Comparison of ENCODE assay signal across 17 cellular contexts in genomic region chr2:230129343-230129742, GRCh38.
DNase-seq lines count a peak whose midpoint lies in the region; ATAC-seq and TF ChIP-seq lines count a peak whose summit lies in the region.
"Had no signal": no experiment of that assay in that cellular context is flagged by ENCODE, and none has a peak within 500 bp of the region (broad histone marks: within the 10 kb centered on the region; RNA-seq: fewer than 3 reads in every experiment).

No MANE protein-coding gene starts in this region.

- no peak for DNase-seq in left ventricle myocardium inferior
- DNase-seq in Right ventricle myocardium superior = no peak
- DNase-seq in colonic mucosa = no peak
- no peak for DNase-seq in upper lobe of right lung
- DNase-seq in activated CD4-positive, alpha-beta T cell treated with anti-CD3 and anti-CD28 coated beads, Interleukin-2, amount 50 U/mL, for 48 hours = no peak
- DNase-seq in CD8-positive, alpha-beta T cell = no peak
- DNase-seq: activated naive CD4-positive, alpha-beta T cell; endodermal cell; NCI-H1417 treated with DMSO at 0.1 percent for 48 hours; NCI-H446; PC-3; stimulated activated naive CD8-positive, alpha-beta T cell treated with anti-CD3 and anti-CD28 coated beads, Interleukin-15, Interleukin-2, amounts not matched to agents 100 U/mL and 50 U/mL, for 24 hours; T-helper 1 cell had no signal

- peak overlapping the region; percentile 13 for H3K4me3 ChIP-seq in left ventricle myocardium inferior
- H3K4me3 ChIP-seq in colonic mucosa = no peak overlapping the region
- H3K4me3 ChIP-seq in mucosa of rectum (ENCODE audit: low read length in 2 of 2) = no peak overlapping the region
- H3K4me3 ChIP-seq in upper lobe of right lung = no peak overlapping the region
- H3K4me3 ChIP-seq in CD8-positive, alpha-beta T cell (ENCODE audit: low read depth, low read length) = no peak overlapping the region
- H3K4me3 ChIP-seq: smooth muscle cell had no signal

- H3K9me3 Mint-ChIP-seq in CD8-positive, alpha-beta T cell = no peaks in the 10 kb centered on the region
- H3K9me3 Mint-ChIP-seq: endodermal cell had no signal

- peaks cover 28% of the 10 kb centered on the region for H3K9me3 ChIP-seq in left ventricle myocardium inferior (replicated peaks)
- no peaks in the 10 kb centered on the region for H3K9me3 ChIP-seq in colonic mucosa
- peaks cover 0 to 2% of the 10 kb centered on the region in 2 donors for H3K9me3 ChIP-seq in mucosa of rectum (ENCODE audit: control insufficient read depth in 2 of 2, low read length in 2 of 2)
- no peaks in the 10 kb centered on the region for H3K9me3 ChIP-seq in upper lobe of right lung
- peaks cover 7% of the 10 kb centered on the region for H3K9me3 ChIP-seq in CD8-positive, alpha-beta T cell (ENCODE audit: low read length)

- ATAC-seq in Right ventricle myocardium superior (ENCODE audit: poor library complexity) = no peak
- no peak for ATAC-seq in upper lobe of right lung
- no peak for ATAC-seq in GM21737 (IDR thresholded peaks at IDR 0.05; ENCODE audit: unreplicated experiment)
- ATAC-seq in CD8-positive, alpha-beta T cell = no peak
- ATAC-seq: PC-3; stimulated activated naive CD8-positive, alpha-beta T cell treated with anti-CD3 and anti-CD28 coated beads, Interleukin-15, Interleukin-2, amounts not matched to agents 100 U/mL and 50 U/mL, for 24 hours had no signal

- intact Hi-C loops in left ventricle myocardium inferior (cut with micrococcal nuclease) (loop anchor here (10.0 kb wide), 1 partner anchor 55 kb away; no protein-coding TSS in a partner anchor), Right ventricle myocardium superior (cut with DNase I) (no loop called here), colonic mucosa (cut with DNase I) (no loop called here), upper lobe of right lung (cut with DNase I) (no loop called here)
- intact Hi-C loops in CD8-positive, alpha-beta T cell (cut with DNase I, micrococcal nuclease) = no loop called here

- H3K9ac ChIP-seq in colonic mucosa (ENCODE audit: low read depth in 2 of 2, low read length in 2 of 2) (no peak overlapping the region), mucosa of rectum (ENCODE audit: low read depth in 1 of 2, low read length in 2 of 2) (no peak overlapping the region)

- CTCF ChIA-PET in CD8-positive, alpha-beta T cell (lab: Charles Lee) = no interaction called here

- H3K4me3 Mint-ChIP-seq in CD8-positive, alpha-beta T cell = no peak overlapping the region
- H3K4me3 Mint-ChIP-seq: endodermal cell, IgD-negative memory B cell had no signal

- H3K36me3 Mint-ChIP-seq in CD8-positive, alpha-beta T cell = no peaks in the 10 kb centered on the region
- H3K36me3 Mint-ChIP-seq: IgD-negative memory B cell had no signal

- H3K36me3 ChIP-seq in left ventricle myocardium inferior = no peaks in the 10 kb centered on the region
- H3K36me3 ChIP-seq in colonic mucosa = no peaks in the 10 kb centered on the region
- no peaks in the 10 kb centered on the region for H3K36me3 ChIP-seq in mucosa of rectum (ENCODE audit: control insufficient read depth in 2 of 2, insufficient read depth in 2 of 2, low read length in 2 of 2)
- no peaks in the 10 kb centered on the region for H3K36me3 ChIP-seq in upper lobe of right lung
- H3K36me3 ChIP-seq in CD8-positive, alpha-beta T cell (ENCODE audit: insufficient read depth, low read length) = no peaks in the 10 kb centered on the region

- POLR2A ChIA-PET in CD8-positive, alpha-beta T cell (lab: Charles Lee) = no interaction called here

- no peaks in the 10 kb centered on the region for H3K27me3 Mint-ChIP-seq in CD8-positive, alpha-beta T cell (ENCODE audit: low read depth)
- H3K27me3 Mint-ChIP-seq: IgD-negative memory B cell had no signal

- peak overlapping the region; percentile 88 for H3K27ac ChIP-seq in left ventricle myocardium inferior (replicated peaks)
- H3K27ac ChIP-seq in colonic mucosa = peak overlapping the region; percentile 58
- H3K27ac ChIP-seq in mucosa of rectum (ENCODE audit: low read depth in 2 of 2, low read length in 2 of 2) = peak overlapping the region; percentile 10 to 30
- peak overlapping the region; percentile 78 for H3K27ac ChIP-seq in upper lobe of right lung
- no peak overlapping the region for H3K27ac ChIP-seq in CD8-positive, alpha-beta T cell (ENCODE audit: low read depth, low read length)

- H3K27ac Mint-ChIP-seq in CD8-positive, alpha-beta T cell = no peak overlapping the region
- H3K27ac Mint-ChIP-seq: endodermal cell, IgD-negative memory B cell had no signal

- peaks cover 15% of the 10 kb centered on the region for H3K4me1 Mint-ChIP-seq in CD8-positive, alpha-beta T cell (ENCODE audit: low read depth)

- peaks cover 49% of the 10 kb centered on the region for H3K4me1 ChIP-seq in left ventricle myocardium inferior
- no peaks in the 10 kb centered on the region for H3K4me1 ChIP-seq in colonic mucosa
- H3K4me1 ChIP-seq in mucosa of rectum (ENCODE audit: control insufficient read depth in 2 of 2, insufficient read depth in 2 of 2, low read length in 2 of 2) = peaks cover 0 to 2% of the 10 kb centered on the region in 2 donors
- peaks cover 6% of the 10 kb centered on the region for H3K4me1 ChIP-seq in upper lobe of right lung
- peaks cover 12% of the 10 kb centered on the region for H3K4me1 ChIP-seq in CD8-positive, alpha-beta T cell (ENCODE audit: insufficient read depth, low read length)

- H3K27me3 ChIP-seq in left ventricle myocardium inferior (ENCODE audit: low read depth) (no peaks in the 10 kb centered on the region), colonic mucosa (no peaks in the 10 kb centered on the region), mucosa of rectum (ENCODE audit: control insufficient read depth in 2 of 2, insufficient read depth in 2 of 2, low read length in 2 of 2) (no peaks in the 10 kb centered on the region), upper lobe of right lung (no peaks in the 10 kb centered on the region)
- no peaks in the 10 kb centered on the region for H3K27me3 ChIP-seq in CD8-positive, alpha-beta T cell (ENCODE audit: insufficient read depth, low read length)

- TF ChIP-seq CTCF in left ventricle myocardium inferior (IDR thresholded peaks at IDR 0.05; ENCODE audit: borderline replicate concordance) (no peak), colonic mucosa (IDR thresholded peaks at IDR 0.05) (no peak), upper lobe of right lung (IDR thresholded peaks at IDR 0.05) (no peak)
- no peak for TF ChIP-seq CTCF in CD8-positive, alpha-beta T cell (IDR thresholded peaks at IDR 0.05)
